ENCODE assay signal across 8 cellular contexts in genomic region chr18:13629841-13630747, GRCh38.
DNase-seq lines count a peak whose midpoint lies in the region; ATAC-seq and TF ChIP-seq lines count a peak whose summit lies in the region.

No MANE protein-coding gene starts in this region.

- TF ChIP-seq CTCF in osteocyte (IDR thresholded peaks at IDR 0.05) = peak; percentile 79

- no peaks in the 10 kb centered on the region for H3K27me3 Mint-ChIP-seq in activated naive CD8-positive, alpha-beta T cell
- peaks cover 25% of the 10 kb centered on the region for H3K27me3 Mint-ChIP-seq in osteocyte (ENCODE audit: unreplicated experiment)

- peak; percentile 78 for ATAC-seq in GM19025 (IDR thresholded peaks at IDR 0.05; ENCODE audit: low read depth, unreplicated experiment)
- ATAC-seq in HG03520 (IDR thresholded peaks at IDR 0.05; ENCODE audit: unreplicated experiment) = peak; percentile 55
- ATAC-seq in HG03457 (IDR thresholded peaks at IDR 0.05; ENCODE audit: unreplicated experiment) = no peak

- H3K27ac Mint-ChIP-seq in activated naive CD8-positive, alpha-beta T cell = peak overlapping the region; percentile 66
- H3K27ac Mint-ChIP-seq in osteocyte (ENCODE audit: unreplicated experiment) = no peak overlapping the region

- peaks cover 20% of the 10 kb centered on the region for H3K4me1 Mint-ChIP-seq in activated naive CD8-positive, alpha-beta T cell (ENCODE audit: low read depth)
- H3K4me1 Mint-ChIP-seq in osteocyte (ENCODE audit: unreplicated experiment) = peaks cover 1% of the 10 kb centered on the region

- H3K4me3 Mint-ChIP-seq in activated naive CD8-positive, alpha-beta T cell = no peak overlapping the region
- H3K4me3 Mint-ChIP-seq in osteocyte (ENCODE audit: unreplicated experiment) = no peak overlapping the region

- DNase-seq in COLO829 (ENCODE audit: low spot score) = peak; percentile 72
- peak; percentile 15 to 67 for DNase-seq in NOMO-1 (lab: John Stamatoyannopoulos, UW; ENCODE audit: unreplicated experiment in 2 of 2)
- DNase-seq in glomerular visceral epithelial cell (ENCODE audit: extremely low spot score) = peak; percentile 55
- DNase-seq in osteocyte (ENCODE audit: extremely low spot score, unreplicated experiment) = no peak

- H3K9me3 Mint-ChIP-seq in activated naive CD8-positive, alpha-beta T cell (ENCODE audit: low read depth) = no peaks in the 10 kb centered on the region
- no peaks in the 10 kb centered on the region for H3K9me3 Mint-ChIP-seq in osteocyte (ENCODE audit: unreplicated experiment)

- H3K36me3 Mint-ChIP-seq in activated naive CD8-positive, alpha-beta T cell = peaks cover 2% of the 10 kb centered on the region
- no peaks in the 10 kb centered on the region for H3K36me3 Mint-ChIP-seq in osteocyte (ENCODE audit: unreplicated experiment)
